13 cellular contexts compared by ENCODE assay signal in the genomic region with DNA sequence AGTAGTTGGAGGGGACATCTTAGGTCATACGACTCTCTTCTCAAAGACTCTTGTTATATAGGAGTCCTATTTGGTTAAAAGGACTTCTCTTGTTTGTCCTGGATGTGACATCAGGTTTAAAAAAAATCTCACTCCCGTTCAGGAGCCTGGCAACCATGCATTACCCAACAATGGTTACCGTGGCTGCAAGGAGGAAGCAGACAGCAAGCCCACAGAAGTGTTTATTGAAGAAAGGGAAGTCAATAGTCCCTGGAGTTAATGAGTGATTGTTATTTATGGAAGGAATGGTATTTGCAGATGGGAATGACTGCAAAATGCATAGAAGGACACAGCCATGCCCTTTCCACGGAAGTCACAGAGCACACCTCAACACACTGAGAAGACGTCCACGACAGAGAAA.
DNase-seq lines count a peak whose midpoint lies in the region; ATAC-seq and TF ChIP-seq lines count a peak whose summit lies in the region.
"Had no signal": no experiment of that assay in that cellular context is flagged by ENCODE, and none has a peak within 500 bp of the region (broad histone marks: within the 10 kb centered on the region; RNA-seq: fewer than 3 reads in every experiment).

No MANE protein-coding gene starts in this region.

- H3K9me3 ChIP-seq in upper lobe of right lung, result no peaks in the 10 kb centered on the region

- no peak overlapping the region for H3K27ac Mint-ChIP-seq in activated CD8-positive, alpha-beta T cell treated with anti-CD3 and anti-CD28 coated beads, Interleukin-2, amount 10 ng/mL, durations not matched to agents 7 days and 5 days
- no peak overlapping the region for H3K27ac Mint-ChIP-seq in activated CD8-positive, alpha-beta T cell treated with anti-CD3 and anti-CD28 coated beads for 36 hours
- no peak overlapping the region for H3K27ac Mint-ChIP-seq in nephron progenitor cell
- H3K27ac Mint-ChIP-seq: activated naive CD8-positive, alpha-beta T cell; dendritic cell treated with granulocyte-macrophage colony-stimulating factor and Interleukin-4, amounts not matched to agents 40 ng/mL and 50 ng/mL, for 4 days had no signal

- H3K9me3 Mint-ChIP-seq in activated CD8-positive, alpha-beta T cell treated with anti-CD3 and anti-CD28 coated beads, Interleukin-2, amount 10 ng/mL, durations not matched to agents 7 days and 5 days (ENCODE audit: insufficient read depth), result no peaks in the 10 kb centered on the region
- H3K9me3 Mint-ChIP-seq in activated CD8-positive, alpha-beta T cell treated with anti-CD3 and anti-CD28 coated beads for 36 hours, result no peaks in the 10 kb centered on the region
- peaks cover 3% of the 10 kb centered on the region for H3K9me3 Mint-ChIP-seq in nephron progenitor cell
- H3K9me3 Mint-ChIP-seq: dendritic cell treated with granulocyte-macrophage colony-stimulating factor and Interleukin-4, amounts not matched to agents 40 ng/mL and 50 ng/mL, for 4 days had no signal

- intact Hi-C loops in activated CD8-positive, alpha-beta T cell treated with anti-CD3 and anti-CD28 coated beads for 36 hours (cut with micrococcal nuclease), result no loop called here
- intact Hi-C loops in upper lobe of right lung (cut with DNase I), result no loop called here

- TF ChIP-seq CTCF in activated CD8-positive, alpha-beta T cell treated with anti-CD3 and anti-CD28 coated beads for 36 hours (IDR thresholded peaks at IDR 0.05), result no peak
- TF ChIP-seq CTCF in upper lobe of right lung (IDR thresholded peaks at IDR 0.05), result no peak
- no peak for TF ChIP-seq CTCF in nephron progenitor cell (IDR thresholded peaks at IDR 0.05)

- no peaks in the 10 kb centered on the region for H3K36me3 ChIP-seq in upper lobe of right lung

- peaks cover 6% of the 10 kb centered on the region for H3K4me1 ChIP-seq in upper lobe of right lung

- no peak overlapping the region for H3K4me3 ChIP-seq in upper lobe of right lung

- peaks cover 14% of the 10 kb centered on the region for H3K4me1 Mint-ChIP-seq in activated CD8-positive, alpha-beta T cell treated with anti-CD3 and anti-CD28 coated beads, Interleukin-2, amount 10 ng/mL, durations not matched to agents 7 days and 5 days (ENCODE audit: low read depth)
- H3K4me1 Mint-ChIP-seq in activated CD8-positive, alpha-beta T cell treated with anti-CD3 and anti-CD28 coated beads for 36 hours (ENCODE audit: low read depth), result peaks cover 21% of the 10 kb centered on the region
- H3K4me1 Mint-ChIP-seq in nephron progenitor cell, result peaks cover 9% of the 10 kb centered on the region

- POLR2A ChIA-PET in activated CD8-positive, alpha-beta T cell treated with anti-CD3 and anti-CD28 coated beads, Interleukin-2, amount 10 ng/mL, durations not matched to agents 7 days and 5 days (lab: Charles Lee), result interaction anchor here (1.0 kb wide), 1 partner anchor 220 kb away, joined by 4 read pairs; no protein-coding TSS in a partner anchor
- POLR2A ChIA-PET in activated CD8-positive, alpha-beta T cell treated with anti-CD3 and anti-CD28 coated beads for 36 hours (lab: Charles Lee), result interaction anchor here (1.3 kb wide), 1 partner anchor 166 kb away, joined by 3 read pairs; no protein-coding TSS in a partner anchor

- CTCF ChIA-PET in activated CD8-positive, alpha-beta T cell treated with anti-CD3 and anti-CD28 coated beads, Interleukin-2, amount 10 ng/mL, durations not matched to agents 7 days and 5 days (lab: Charles Lee), result interaction anchor here (1.2 to 3.3 kb wide), 3 partner anchors 10 to 29 kb away, joined by 5 to 13 read pairs (median 8); no protein-coding TSS in a partner anchor
- CTCF ChIA-PET in activated CD8-positive, alpha-beta T cell treated with anti-CD3 and anti-CD28 coated beads for 36 hours (lab: Charles Lee), result interaction anchor here (1.0 to 2.8 kb wide), 3 partner anchors 16 to 89 kb away, joined by 3 to 7 read pairs (median 5); no protein-coding TSS in a partner anchor

- H3K27ac ChIP-seq in upper lobe of right lung, result no peak overlapping the region

- H3K4me3 Mint-ChIP-seq in activated CD8-positive, alpha-beta T cell treated with anti-CD3 and anti-CD28 coated beads, Interleukin-2, amount 10 ng/mL, durations not matched to agents 7 days and 5 days, result no peak overlapping the region
- H3K4me3 Mint-ChIP-seq in activated CD8-positive, alpha-beta T cell treated with anti-CD3 and anti-CD28 coated beads for 36 hours, result no peak overlapping the region
- no peak overlapping the region for H3K4me3 Mint-ChIP-seq in nephron progenitor cell
- H3K4me3 Mint-ChIP-seq: activated naive CD8-positive, alpha-beta T cell; dendritic cell treated with granulocyte-macrophage colony-stimulating factor and Interleukin-4, amounts not matched to agents 40 ng/mL and 50 ng/mL, for 4 days had no signal

- H3K36me3 Mint-ChIP-seq in activated CD8-positive, alpha-beta T cell treated with anti-CD3 and anti-CD28 coated beads, Interleukin-2, amount 10 ng/mL, durations not matched to agents 7 days and 5 days (ENCODE audit: low read depth), result no peaks in the 10 kb centered on the region
- H3K36me3 Mint-ChIP-seq in activated CD8-positive, alpha-beta T cell treated with anti-CD3 and anti-CD28 coated beads for 36 hours (ENCODE audit: low read depth), result no peaks in the 10 kb centered on the region
- H3K36me3 Mint-ChIP-seq in nephron progenitor cell (ENCODE audit: low read depth), result no peaks in the 10 kb centered on the region
- H3K36me3 Mint-ChIP-seq: activated naive CD8-positive, alpha-beta T cell had no signal

- H3K27me3 Mint-ChIP-seq in activated CD8-positive, alpha-beta T cell treated with anti-CD3 and anti-CD28 coated beads, Interleukin-2, amount 10 ng/mL, durations not matched to agents 7 days and 5 days (ENCODE audit: low read depth), result no peaks in the 10 kb centered on the region
- H3K27me3 Mint-ChIP-seq in activated CD8-positive, alpha-beta T cell treated with anti-CD3 and anti-CD28 coated beads for 36 hours, result peaks cover 3% of the 10 kb centered on the region
- no peaks in the 10 kb centered on the region for H3K27me3 Mint-ChIP-seq in nephron progenitor cell (ENCODE audit: low read depth, poor library complexity)
- H3K27me3 Mint-ChIP-seq: dendritic cell treated with granulocyte-macrophage colony-stimulating factor and Interleukin-4, amounts not matched to agents 40 ng/mL and 50 ng/mL, for 4 days had no signal

- DNase-seq in activated CD8-positive, alpha-beta T cell treated with anti-CD3 and anti-CD28 coated beads, Interleukin-2, amount 10 ng/mL, durations not matched to agents 7 days and 5 days, result peak; percentile 33
- DNase-seq in activated CD8-positive, alpha-beta T cell treated with anti-CD3 and anti-CD28 coated beads for 36 hours, result no peak
- DNase-seq in SKM-1 (lab: John Stamatoyannopoulos, UW; ENCODE audit: unreplicated experiment) (peak; percentile 84), left lobe of liver (ENCODE audit: low spot score) (no peak), upper lobe of right lung (no peak), nephron progenitor cell (no peak), DMS114 treated with DMSO at 0.1 percent for 48 hours (lab: John Stamatoyannopoulos, UW; ENCODE audit: unreplicated experiment) (no peak), HK-2 (ENCODE audit: unreplicated experiment) (no peak)
- DNase-seq: activated CD4-positive, CD25-positive, alpha-beta regulatory T cell; HCEC 1CT; stimulated activated CD4-positive, alpha-beta T cell treated with anti-CD3 and anti-CD28 coated beads, Interleukin-4, amount 100 ng/mL, for 1 hour had no signal

- ATAC-seq in activated CD8-positive, alpha-beta T cell treated with anti-CD3 and anti-CD28 coated beads, Interleukin-2, amount 10 ng/mL, durations not matched to agents 7 days and 5 days, result peak; percentile 50
- ATAC-seq in activated CD8-positive, alpha-beta T cell treated with anti-CD3 and anti-CD28 coated beads for 36 hours, result no peak
- ATAC-seq in left lobe of liver, result peak; percentile 15
- ATAC-seq in upper lobe of right lung, result peak; percentile 83

- no peaks in the 10 kb centered on the region for H3K27me3 ChIP-seq in upper lobe of right lung

Comparison
In these comparisons a context has a peak if more than half of its experiments do, and no peak if none do; other contexts are left out.
1. DNase-seq: peak in activated CD8-positive, alpha-beta T cell treated with anti-CD3 and anti-CD28 coated beads, Interleukin-2, amount 10 ng/mL, durations not matched to agents 7 days and 5 days (single experiment) and SKM-1 (single experiment); none in activated CD8-positive, alpha-beta T cell treated with anti-CD3 and anti-CD28 coated beads for 36 hours (single experiment), left lobe of liver (single experiment), upper lobe of right lung (single experiment), nephron progenitor cell (single experiment), DMS114 treated with DMSO at 0.1 percent for 48 hours (single experiment) and HK-2 (single experiment).